ENCODE assay signal across 16 cellular contexts in the genomic region with DNA sequence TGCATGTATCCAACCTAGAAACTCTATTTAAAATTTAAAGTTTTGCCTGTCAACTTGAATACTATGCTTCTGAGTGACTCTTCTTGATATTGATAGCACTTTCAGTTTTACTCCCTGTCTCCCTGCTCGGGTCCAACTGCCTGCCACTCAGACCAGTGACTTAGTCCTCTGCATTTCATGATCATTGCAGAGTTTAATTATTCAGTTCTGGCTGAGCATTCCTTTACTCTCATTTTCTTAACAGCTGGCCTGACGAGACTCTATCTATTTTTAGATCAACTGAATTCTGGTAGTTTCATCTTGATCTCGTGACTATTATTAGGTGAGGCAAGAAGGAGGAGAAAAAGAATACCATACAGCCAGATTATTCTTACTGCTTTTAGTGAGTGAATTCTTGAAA.
A peak's percentile ranks its signal among the peaks of the same experiment; 100 is the strongest.
DNase-seq lines count a peak whose midpoint lies in the region; FAIRE-seq and TF ChIP-seq lines count a peak whose summit lies in the region.
"Had no signal": no experiment of that assay in that cellular context is flagged by ENCODE, and none has a peak within 500 bp of the region (broad histone marks: within the 10 kb centered on the region; RNA-seq: fewer than 3 reads in every experiment).

No MANE protein-coding gene starts in this region.

- H3K9me3 ChIP-seq in astrocyte (ENCODE audit: insufficient read depth, low read depth, low read length): no peaks in the 10 kb centered on the region
- H3K9me3 ChIP-seq in tibial artery: no peaks in the 10 kb centered on the region
- no peaks in the 10 kb centered on the region for H3K9me3 ChIP-seq in WERI-Rb-1 (ENCODE audit: severe bottlenecking)
- H3K9me3 ChIP-seq: stomach had no signal

- H3K4me1 ChIP-seq in astrocyte (ENCODE audit: insufficient read depth, low read length) (no peaks in the 10 kb centered on the region), tibial artery (no peaks in the 10 kb centered on the region)
- H3K4me1 ChIP-seq: stomach had no signal

- peaks cover 2% of the 10 kb centered on the region for H3K9me3 Mint-ChIP-seq in astrocyte (ENCODE audit: unreplicated experiment)
- H3K9me3 Mint-ChIP-seq: brain had no signal

- H3K27me3 ChIP-seq in astrocyte (ENCODE audit: insufficient read depth, low read length) (no peaks in the 10 kb centered on the region), tibial artery (no peaks in the 10 kb centered on the region), WERI-Rb-1 (ENCODE audit: insufficient read depth, low read depth, severe bottlenecking) (no peaks in the 10 kb centered on the region)
- H3K27me3 ChIP-seq: stomach had no signal

- no peak overlapping the region for H3K4me3 ChIP-seq in astrocyte (ENCODE audit: insufficient read depth, low read depth, low read length)
- H3K4me3 ChIP-seq in tibial artery: no peak overlapping the region
- H3K4me3 ChIP-seq in WERI-Rb-1 (ENCODE audit: low read depth, low read length): no peak overlapping the region
- H3K4me3 ChIP-seq: stomach had no signal

- no peaks in the 10 kb centered on the region for H3K27me3 Mint-ChIP-seq in astrocyte (ENCODE audit: low read depth, unreplicated experiment)
- H3K27me3 Mint-ChIP-seq: brain had no signal

- H3K9ac ChIP-seq in astrocyte (ENCODE audit: low read length): no peak overlapping the region

- no peaks in the 10 kb centered on the region for H3K79me2 ChIP-seq in astrocyte (ENCODE audit: insufficient read depth, low read length)

- no peak overlapping the region for H3K4me3 Mint-ChIP-seq in astrocyte (ENCODE audit: unreplicated experiment)
- H3K4me3 Mint-ChIP-seq: activated CD8-positive, alpha-beta T cell treated with anti-CD3 and anti-CD28 coated beads, Interleukin-2, amount 10 ng/mL, durations not matched to agents 7 days and 5 days had no signal

- H3K27ac Mint-ChIP-seq in astrocyte (ENCODE audit: unreplicated experiment): peak overlapping the region; percentile 95
- H3K27ac Mint-ChIP-seq: activated CD8-positive, alpha-beta T cell treated with anti-CD3 and anti-CD28 coated beads, Interleukin-2, amount 10 ng/mL, durations not matched to agents 7 days and 5 days had no signal

- no peak overlapping the region for H3K4me2 ChIP-seq in astrocyte (ENCODE audit: low read length)

- H4K20me1 ChIP-seq in astrocyte (ENCODE audit: insufficient read depth, low read length): no peaks in the 10 kb centered on the region

- H3K36me3 ChIP-seq in astrocyte (ENCODE audit: insufficient read depth, low read length) (no peaks in the 10 kb centered on the region), tibial artery (no peaks in the 10 kb centered on the region), WERI-Rb-1 (no peaks in the 10 kb centered on the region)
- H3K36me3 ChIP-seq: stomach had no signal

- no peaks in the 10 kb centered on the region for H3K36me3 Mint-ChIP-seq in astrocyte (ENCODE audit: low read depth, unreplicated experiment)
- H3K36me3 Mint-ChIP-seq: brain had no signal

- DNase-seq in DMS 273 (lab: John Stamatoyannopoulos, UW; ENCODE audit: unreplicated experiment) (peak; percentile 21), DMS 273 treated with DMSO at 0.1 percent for 48 hours (lab: John Stamatoyannopoulos, UW) (no peak), HS-5 (ENCODE audit: low read depth) (peak; percentile 39), astrocyte (ENCODE audit: low read depth) (no peak), renal cortical epithelial cell (ENCODE audit: low read depth) (peak; percentile 6), tibial artery (no peak), WERI-Rb-1 (no peak)
- DNase-seq in stimulated activated naive CD4-positive, alpha-beta T cell (lab: John Stamatoyannopoulos, UW): no peak
- DNase-seq: activated CD8-positive, alpha-beta T cell treated with anti-CD3 and anti-CD28 coated beads, Interleukin-2, amount 10 ng/mL, durations not matched to agents 7 days and 5 days; mammary epithelial cell; NCI-H1436 treated with DMSO at 0.1 percent for 48 hours; NCI-H774; Right ventricle myocardium superior; stomach had no signal

- intact Hi-C loops in tibial artery (cut with DNase I; ENCODE audit: low total_unique reads): no loop called here

- H2AFZ ChIP-seq in astrocyte (ENCODE audit: low read depth, low read length): no peak overlapping the region

- FAIRE-seq in astrocyte (lab: Jason Lieb, UNC): no peak

- TF ChIP-seq CTCF in astrocyte (IDR thresholded peaks at IDR 0.05; ENCODE audit: insufficient read depth, low read depth, low read length) (no peak), tibial artery (IDR thresholded peaks at IDR 0.05) (no peak), WERI-Rb-1 (IDR thresholded peaks at IDR 0.05; ENCODE audit: low read depth, low read length) (no peak)

- H3K27ac ChIP-seq in astrocyte (ENCODE audit: low read depth, low read length) (no peak overlapping the region), tibial artery (no peak overlapping the region), WERI-Rb-1 (no peak overlapping the region)
- H3K27ac ChIP-seq: 22Rv1, stomach had no signal

- H3K4me1 Mint-ChIP-seq in astrocyte (ENCODE audit: low read depth, unreplicated experiment): peaks cover 17% of the 10 kb centered on the region

Comparison
In these comparisons a context has a peak if more than half of its experiments do, and no peak if none do; other contexts are left out.
1. DNase-seq: peak in DMS 273 (single experiment), HS-5 (single experiment) and renal cortical epithelial cell (single experiment); none in DMS 273 treated with DMSO at 0.1 percent for 48 hours (single experiment), astrocyte (single experiment), tibial artery (0 of 2), WERI-Rb-1 (single experiment) and stimulated activated naive CD4-positive, alpha-beta T cell (0 of 6).